Comparison of ENCODE assay signal across 27 cellular contexts in the genomic region with DNA sequence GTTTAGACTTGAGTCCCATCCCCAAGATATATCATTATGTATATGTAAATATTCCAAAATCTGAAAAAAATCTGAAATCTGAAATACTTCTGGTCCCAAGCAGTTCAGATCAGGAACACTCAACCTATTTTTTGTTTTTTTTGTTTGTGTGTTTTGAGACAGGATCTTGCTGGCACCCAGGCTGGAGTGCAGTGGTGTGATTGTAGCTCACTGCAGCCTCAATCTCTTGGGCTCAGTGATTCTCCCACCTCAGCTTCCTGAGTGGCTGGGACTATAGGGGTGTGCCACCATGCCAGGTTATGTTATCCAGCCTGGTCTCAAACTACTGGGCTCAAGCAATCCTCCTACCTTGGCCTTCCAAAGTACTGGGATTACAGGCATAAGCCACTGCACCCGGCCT. TPM values are rescaled to one million over a fixed set of nuclear protein-coding genes. Genes with fewer than 3 reads are reported as not detected.
DNase-seq lines count a peak whose midpoint lies in the region; TF ChIP-seq lines count a peak whose summit lies in the region.
"Had no signal": no experiment of that assay in that cellular context is flagged by ENCODE, and none has a peak within 500 bp of the region (broad histone marks: within the 10 kb centered on the region; RNA-seq: fewer than 3 reads in every experiment).

No MANE protein-coding gene starts in this region.

- H3K9me3 ChIP-seq in thyroid gland: no peaks in the 10 kb centered on the region
- H3K9me3 ChIP-seq: A549; BE2C; BLaER1; BLaER1 treated with 17β-estradiol and CSF1 and Interleukin-3, amounts not matched to agents 10 nM and 100 nM; Caco-2 had no signal

- no peaks in the 10 kb centered on the region for H3K27me3 ChIP-seq in thyroid gland
- H3K27me3 ChIP-seq: BE2C; BLaER1; BLaER1 treated with 17β-estradiol and CSF1 and Interleukin-3, amounts not matched to agents 10 nM and 100 nM had no signal

- no peaks in the 10 kb centered on the region for H3K36me3 ChIP-seq in thyroid gland
- H3K36me3 ChIP-seq: BE2C; BLaER1; BLaER1 treated with 17β-estradiol and CSF1 and Interleukin-3, amounts not matched to agents 10 nM and 100 nM had no signal

- peak; percentile 70 to 78 for DNase-seq in thyroid gland
- no peak for DNase-seq in activated CD8-positive, alpha-beta memory T cell treated with anti-CD3 and anti-CD28 coated beads for 24 hours
- DNase-seq: 8988T; ACHN; AML-193; BE2C; C1 segment of cervical spinal cord; Caco-2; Calu3; CD4-positive, alpha-beta memory T cell; CD4-positive, alpha-beta T cell; CD4-positive, CD25-positive, alpha-beta regulatory T cell; CD8-positive, alpha-beta memory T cell; CD8-positive, alpha-beta T cell; COR-L47; DMS 273 treated with DMSO at 0.1 percent for 48 hours; DMS153; DMS53; DMS79; DMS79 treated with DMSO at 0.1 percent for 48 hours; DND-41; EL had no signal

- TF ChIP-seq CTCF in thyroid gland (IDR thresholded peaks at IDR 0.05): no peak

- H3K27ac ChIP-seq in thyroid gland: peak overlapping the region; percentile 33 to 53 (median 47)
- H3K27ac ChIP-seq: 22Rv1; A549; BLaER1; BLaER1 treated with 17β-estradiol and CSF1 and Interleukin-3, amounts not matched to agents 10 nM and 100 nM; C4-2B had no signal

- intact Hi-C loops in thyroid gland (cut with DNase I): no loop called here

- no peak overlapping the region for H3K4me3 ChIP-seq in thyroid gland (replicated peaks in 1 of 3)
- H3K4me3 ChIP-seq: A549; BLaER1; BLaER1 treated with 17β-estradiol and CSF1 and Interleukin-3, amounts not matched to agents 10 nM and 100 nM had no signal

- WGBS in thyroid gland, 2 donors: 0 to 100% methylated on average over 1 of the region's 1 CpG

- peak in 1 of 2 donors; percentile 34 for TF ChIP-seq POLR2A in thyroid gland (IDR thresholded peaks at IDR 0.05)

- peaks cover 7 to 12% of the 10 kb centered on the region in 2 donors for H3K4me1 ChIP-seq in thyroid gland
- H3K4me1 ChIP-seq: BE2C, Caco-2 had no signal

RNA-seq across cellular contexts. Expression of gene TRAF1, which starts 50.7 kb away (rescaled TPM):
- total RNA-seq in thyroid gland: 1 to 10 TPM; 5.7 to 7.8 (median 6.6) TPM
